7 cellular contexts compared by ENCODE assay signal in genomic region chr14:23307687-23308644, GRCh38. TPM values are rescaled to one million over a fixed set of nuclear protein-coding genes. Genes with fewer than 3 reads are reported as not detected.
A peak's percentile ranks its signal among the peaks of the same experiment; 100 is the strongest.
DNase-seq lines count a peak whose midpoint lies in the region; ATAC-seq, FAIRE-seq and TF ChIP-seq lines count a peak whose summit lies in the region.
"Had no signal": no experiment of that assay in that cellular context is flagged by ENCODE, and none has a peak within 500 bp of the region (broad histone marks: within the 10 kb centered on the region; RNA-seq: fewer than 3 reads in every experiment).

No MANE protein-coding gene starts in this region.

- TF ChIP-seq CTCF in keratinocyte (optimal IDR thresholded peaks at IDR 0.05 in 1 of 3, IDR thresholded peaks at IDR 0.05 in 1 of 3, conservative IDR thresholded peaks at IDR 0.05 in 1 of 3; ENCODE audit: extremely low read depth in 1 of 3, insufficient read depth in 2 of 3, low read length in 3 of 3) (no peak), vagina (IDR thresholded peaks at IDR 0.05) (no peak)

- H3K36me3 ChIP-seq in keratinocyte (ENCODE audit: control insufficient read depth in 2 of 2, extremely low read depth in 1 of 2, insufficient read depth in 2 of 2, low read length in 2 of 2) (peaks cover 25 to 34% of the 10 kb centered on the region in 2 experiments), vagina (peaks cover 0 to 12% of the 10 kb centered on the region in 2 donors)

- H3K9me1 ChIP-seq in keratinocyte (ENCODE audit: control insufficient read depth, extremely low read depth, insufficient read depth, low read length): peaks cover 4% of the 10 kb centered on the region

- no peaks in the 10 kb centered on the region for H3K9me3 Mint-ChIP-seq in stimulated activated naive CD8-positive, alpha-beta T cell treated with anti-CD3 and anti-CD28 coated beads, Interleukin-15, amount 100 ng/mL, for 72 hours

- no peaks in the 10 kb centered on the region for H3K9me3 ChIP-seq in keratinocyte (ENCODE audit: control insufficient read depth, low read depth, low read length)
- H3K9me3 ChIP-seq in vagina: no peaks in the 10 kb centered on the region

- H3K27ac ChIP-seq in keratinocyte (ENCODE audit: control insufficient read depth, insufficient read depth, low read length) (peak overlapping the region; percentile 92), vagina (peak overlapping the region; percentile 90)

- no peak for ATAC-seq in stimulated activated naive CD8-positive, alpha-beta T cell treated with anti-CD3 and anti-CD28 coated beads, Interleukin-15, amount 100 ng/mL, for 72 hours
- no peak for ATAC-seq in stimulated activated naive CD8-positive, alpha-beta T cell treated with anti-CD3 and anti-CD28 coated beads, Interleukin-15, Interleukin-2, amounts not matched to agents 100 U/mL and 50 U/mL, for 24 hours
- no peak for ATAC-seq in HG02763 (IDR thresholded peaks at IDR 0.05; ENCODE audit: unreplicated experiment)

- H3K4me3 Mint-ChIP-seq in stimulated activated naive CD8-positive, alpha-beta T cell treated with anti-CD3 and anti-CD28 coated beads, Interleukin-15, amount 100 ng/mL, for 72 hours: peak overlapping the region; percentile 32 to 67

- intact Hi-C loops in vagina (cut with DNase I): no loop called here

- peak overlapping the region; percentile 98 for H3K9ac ChIP-seq in keratinocyte (ENCODE audit: control insufficient read depth, extremely low read depth, insufficient read depth, low read length)

- DNase-seq in stimulated activated naive CD8-positive, alpha-beta T cell treated with anti-CD3 and anti-CD28 coated beads, Interleukin-15, amount 100 ng/mL, for 72 hours: no peak
- DNase-seq in stimulated activated naive CD8-positive, alpha-beta T cell treated with anti-CD3 and anti-CD28 coated beads, Interleukin-15, Interleukin-2, amounts not matched to agents 100 U/mL and 50 U/mL, for 24 hours: no peak
- no peak for DNase-seq in keratinocyte (ENCODE audit: low read depth, low spot score)
- no peak for DNase-seq in vagina (ENCODE audit: extremely low spot score in 2 of 2)
- no peak for DNase-seq in stimulated activated CD4-positive, alpha-beta T cell treated with anti-CD3 and anti-CD28 coated beads, Interleukin-4, amount 100 ng/mL, for 24 hours
- DNase-seq: DMS153 had no signal

- H3K4me3 ChIP-seq in keratinocyte (ENCODE audit: control insufficient read depth in 2 of 3, extremely low read depth in 1 of 3, insufficient read depth in 2 of 3, low read depth in 1 of 3, low read length in 3 of 3): peak overlapping the region; percentile 81 to 92 (median 90)
- peak overlapping the region; percentile 72 to 75 for H3K4me3 ChIP-seq in vagina

- H3K4me2 ChIP-seq in keratinocyte (ENCODE audit: control insufficient read depth, extremely low read depth, insufficient read depth, low read depth, low read length): peak overlapping the region; percentile 86

- H2AFZ ChIP-seq in keratinocyte (ENCODE audit: control insufficient read depth, low read length): no peak overlapping the region

- H3K4me1 ChIP-seq in keratinocyte (ENCODE audit: control insufficient read depth, extremely low read depth, insufficient read depth, low read length) (peaks cover 34% of the 10 kb centered on the region), vagina (peaks cover 49% of the 10 kb centered on the region)

- dilution Hi-C loops in keratinocyte (cut with MboI; ENCODE audit: extremely low pct_ligation_motif_present, low sequenced_read_pairs): no loop called here

- H3K79me2 ChIP-seq in keratinocyte (ENCODE audit: control insufficient read depth, insufficient read depth, low read length): peaks cover 56% of the 10 kb centered on the region

- no peaks in the 10 kb centered on the region for H3K27me3 ChIP-seq in keratinocyte (ENCODE audit: control insufficient read depth, extremely low read depth, insufficient read depth, low read length)
- no peaks in the 10 kb centered on the region for H3K27me3 ChIP-seq in vagina

- H4K20me1 ChIP-seq in keratinocyte (ENCODE audit: control insufficient read depth, extremely low read depth, insufficient read depth, low read length): peaks cover 5% of the 10 kb centered on the region

- FAIRE-seq in keratinocyte (lab: Jason Lieb, UNC): peak; percentile 66

- H3K4me1 Mint-ChIP-seq in stimulated activated naive CD8-positive, alpha-beta T cell treated with anti-CD3 and anti-CD28 coated beads, Interleukin-15, amount 100 ng/mL, for 72 hours: peaks cover 24% of the 10 kb centered on the region

- H3K27ac Mint-ChIP-seq in stimulated activated naive CD8-positive, alpha-beta T cell treated with anti-CD3 and anti-CD28 coated beads, Interleukin-15, amount 100 ng/mL, for 72 hours: peak overlapping the region; percentile 3 to 61

- H3K27me3 Mint-ChIP-seq in stimulated activated naive CD8-positive, alpha-beta T cell treated with anti-CD3 and anti-CD28 coated beads, Interleukin-15, amount 100 ng/mL, for 72 hours: peaks cover 42% of the 10 kb centered on the region

- TF ChIP-seq POLR2A in vagina (IDR thresholded peaks at IDR 0.05): no peak

RNA-seq across cellular contexts. Expression of gene BCL2L2, which starts 1.3 kb away (rescaled TPM):
- 24.0 to 45.7 TPM (median 33.9 TPM) in 3 replicates for polyA plus RNA-seq in keratinocyte
- polyA plus RNA-seq in keratinocyte (2011; ENCODE audit: low read depth): 9.2 TPM
- 32.4 and 34.0 TPM in 2 replicates for polyA plus RNA-seq in keratinocyte (2011; cell fraction: cytosol; rRNA removed)
- polyA plus RNA-seq in keratinocyte (2011; cell fraction: nucleus; rRNA removed): 76.1 and 82.5 TPM in 2 replicates
- polyA plus RNA-seq in keratinocyte (2012; ENCODE audit: low replicate concordance): 34.2 and 35.4 TPM in 2 replicates
- polyA minus RNA-seq in keratinocyte: 16.9 to 23.8 TPM (median 19.7 TPM) in 3 replicates
- 10.7 TPM for polyA minus RNA-seq in keratinocyte (2011; cell fraction: cytosol; rRNA and poly(A)+ RNA removed)
- polyA minus RNA-seq in keratinocyte (2011; cell fraction: nucleus; rRNA and poly(A)+ RNA removed): 20.2 and 30.0 TPM in 2 replicates
- 31.7 TPM for total RNA-seq in vagina

RNA-seq across cellular contexts. Expression of gene PPP1R3E, which starts 5.3 kb away (rescaled TPM):
- polyA plus RNA-seq in keratinocyte: 1.6 to 2.5 TPM (median 1.9 TPM) in 3 replicates
- polyA plus RNA-seq in keratinocyte (2011; ENCODE audit: low read depth): 0.97 TPM
- 0.55 and 0.56 TPM in 2 replicates for polyA plus RNA-seq in keratinocyte (2011; cell fraction: cytosol; rRNA removed)
- polyA plus RNA-seq in keratinocyte (2011; cell fraction: nucleus; rRNA removed): 8.6 and 11.6 TPM in 2 replicates
- 0.95 and 5.5 TPM in 2 replicates for polyA plus RNA-seq in keratinocyte (2012; ENCODE audit: low replicate concordance)
- 0.95 to 1.4 TPM (median 0.96 TPM) in 3 replicates for polyA minus RNA-seq in keratinocyte
- 4.8 TPM for polyA minus RNA-seq in keratinocyte (2011; cell fraction: cytosol; rRNA and poly(A)+ RNA removed)
- polyA minus RNA-seq in keratinocyte (2011; cell fraction: nucleus; rRNA and poly(A)+ RNA removed): 0.53 and 1.4 TPM in 2 replicates
- 8.6 TPM for total RNA-seq in vagina

RNA-seq across cellular contexts. Expression of gene PABPN1, which starts 13.3 kb away (rescaled TPM):
- 168 to 185 TPM (median 173 TPM) in 3 replicates for polyA plus RNA-seq in keratinocyte
- polyA plus RNA-seq in keratinocyte (2011; ENCODE audit: low read depth): 167 TPM
- polyA plus RNA-seq in keratinocyte (2011; cell fraction: cytosol; rRNA removed): 93.9 and 125 TPM in 2 replicates
- 386 and 417 TPM in 2 replicates for polyA plus RNA-seq in keratinocyte (2011; cell fraction: nucleus; rRNA removed)
- 94.2 and 106 TPM in 2 replicates for polyA plus RNA-seq in keratinocyte (2012; ENCODE audit: low replicate concordance)
- 45.9 to 65.9 TPM (median 55.4 TPM) in 3 replicates for polyA minus RNA-seq in keratinocyte
- 53.5 TPM for polyA minus RNA-seq in keratinocyte (2011; cell fraction: cytosol; rRNA and poly(A)+ RNA removed)
- polyA minus RNA-seq in keratinocyte (2011; cell fraction: nucleus; rRNA and poly(A)+ RNA removed): 32.5 and 62.2 TPM in 2 replicates
- total RNA-seq in vagina: 66.0 TPM

RNA-seq across cellular contexts. Expression of gene HOMEZ, which starts 22.0 kb away (rescaled TPM):
- polyA plus RNA-seq in keratinocyte: 31.9 to 39.1 TPM (median 34.1 TPM) in 3 replicates
- polyA plus RNA-seq in keratinocyte (2011; ENCODE audit: low read depth): 3.4 TPM
- 38.0 and 42.0 TPM in 2 replicates for polyA plus RNA-seq in keratinocyte (2011; cell fraction: cytosol; rRNA removed)
- polyA plus RNA-seq in keratinocyte (2011; cell fraction: nucleus; rRNA removed): 51.0 and 59.6 TPM in 2 replicates
- 8.5 and 18.4 TPM in 2 replicates for polyA plus RNA-seq in keratinocyte (2012; ENCODE audit: low replicate concordance)
- polyA minus RNA-seq in keratinocyte: 49.8 to 80.6 TPM (median 62.1 TPM) in 3 replicates
- 33.6 TPM for polyA minus RNA-seq in keratinocyte (2011; cell fraction: cytosol; rRNA and poly(A)+ RNA removed)
- 16.6 and 25.3 TPM in 2 replicates for polyA minus RNA-seq in keratinocyte (2011; cell fraction: nucleus; rRNA and poly(A)+ RNA removed)
- total RNA-seq in vagina: 13.5 TPM

RNA-seq across cellular contexts. Expression of gene SLC22A17, which starts 44.7 kb away (rescaled TPM):
- polyA plus RNA-seq in keratinocyte: 0.76 to 2.1 TPM (median 1.2 TPM) in 3 replicates
- 0.69 TPM for polyA plus RNA-seq in keratinocyte (2011; ENCODE audit: low read depth)
- 0.34 and 0.60 TPM in 2 replicates for polyA plus RNA-seq in keratinocyte (2011; cell fraction: cytosol; rRNA removed)
- 2.7 and 3.6 TPM in 2 replicates for polyA plus RNA-seq in keratinocyte (2011; cell fraction: nucleus; rRNA removed)
- 1.7 and 2.8 TPM in 2 replicates for polyA plus RNA-seq in keratinocyte (2012; ENCODE audit: low replicate concordance)
- polyA minus RNA-seq in keratinocyte: 0.99 to 1.4 TPM (median 1.2 TPM) in 3 replicates
- 0.96 TPM for polyA minus RNA-seq in keratinocyte (2011; cell fraction: cytosol; rRNA and poly(A)+ RNA removed)
- 2.5 and 3.3 TPM in 2 replicates for polyA minus RNA-seq in keratinocyte (2011; cell fraction: nucleus; rRNA and poly(A)+ RNA removed)
- 37.8 TPM for total RNA-seq in vagina
